ENCODE assay signal across 25 cellular contexts in genomic region chr7:118202056-118202455, GRCh38. TPM values are rescaled to one million over a fixed set of nuclear protein-coding genes. Genes with fewer than 3 reads are reported as not detected.
"Had no signal": no experiment of that assay in that cellular context is flagged by ENCODE, and none has a peak within 500 bp of the region (broad histone marks: within the 10 kb centered on the region; RNA-seq: fewer than 3 reads in every experiment).

No MANE protein-coding gene starts in this region.

- H3K36me3 ChIP-seq: MG63, WERI-Rb-1 had no signal

- H3K27ac Mint-ChIP-seq: activated CD4-positive, alpha-beta T cell treated with anti-CD3 and anti-CD28 coated beads for 36 hours; activated CD8-positive, alpha-beta T cell treated with anti-CD3 and anti-CD28 coated beads for 36 hours; activated naive CD4-positive, alpha-beta T cell treated with anti-CD3 and anti-CD28 coated beads, Interleukin-2, amount 10 ng/mL, durations not matched to agents 7 days and 5 days; activated naive CD8-positive, alpha-beta T cell treated with anti-CD3 and anti-CD28 coated beads for 36 hours; activated T-cell treated with anti-CD3 and anti-CD28 coated beads, Interleukin-2, amount 50 U/mL, for 72 hours; activated T-helper 2 cell treated with anti-CD3 and anti-CD28 coated beads, Interferon-gamma antibody, Interleukin-2, Interleukin-4, amounts not matched to agents 10 μg/mL and 5 μg/mL and 100 μg/mL, durations not matched to agents 14 hours and 24 hours and 36 hours had no signal

- H3K9me3 Mint-ChIP-seq: activated CD8-positive, alpha-beta T cell treated with anti-CD3 and anti-CD28 coated beads for 36 hours; activated naive CD4-positive, alpha-beta T cell treated with anti-CD3 and anti-CD28 coated beads, Interleukin-2, amount 10 ng/mL, durations not matched to agents 7 days and 5 days; activated naive CD8-positive, alpha-beta T cell treated with anti-CD3 and anti-CD28 coated beads for 36 hours; activated T-cell treated with anti-CD3 and anti-CD28 coated beads, Interleukin-2, amount 50 U/mL, for 72 hours; activated T-helper 2 cell treated with anti-CD3 and anti-CD28 coated beads, Interferon-gamma antibody, Interleukin-2, Interleukin-4, amounts not matched to agents 10 μg/mL and 5 μg/mL and 100 μg/mL, durations not matched to agents 14 hours and 24 hours and 36 hours had no signal

- H3K9me3 ChIP-seq: MG63, SK-N-SH had no signal

- H3K4me3 Mint-ChIP-seq: activated CD4-positive, alpha-beta T cell treated with anti-CD3 and anti-CD28 coated beads for 36 hours; activated CD8-positive, alpha-beta T cell treated with anti-CD3 and anti-CD28 coated beads for 36 hours; activated naive CD4-positive, alpha-beta T cell treated with anti-CD3 and anti-CD28 coated beads, Interleukin-2, amount 10 ng/mL, durations not matched to agents 7 days and 5 days; activated naive CD8-positive, alpha-beta T cell treated with anti-CD3 and anti-CD28 coated beads for 36 hours; activated T-cell treated with anti-CD3 and anti-CD28 coated beads, Interleukin-2, amount 50 U/mL, for 72 hours had no signal

- H3K27me3 ChIP-seq: MG63 had no signal

- H3K27ac ChIP-seq: WERI-Rb-1 had no signal

- ATAC-seq: activated CD4-positive, alpha-beta T cell treated with anti-CD3 and anti-CD28 coated beads for 36 hours; activated CD8-positive, alpha-beta T cell treated with anti-CD3 and anti-CD28 coated beads for 36 hours; activated T-cell treated with anti-CD3 and anti-CD28 coated beads, Interleukin-2, amount 50 U/mL, for 72 hours; Panc1; Right ventricle myocardium inferior had no signal

- H3K9ac ChIP-seq: SK-N-SH had no signal

- H3K4me3 ChIP-seq: MG63 had no signal

- DNase-seq: activated CD4-positive, alpha-beta T cell treated with anti-CD3 and anti-CD28 coated beads for 36 hours; activated CD4-positive, alpha-beta T cell treated with anti-CD3 and anti-CD28 coated beads, Interleukin-2, amount 50 U/mL, for 1 hour; activated CD8-positive, alpha-beta memory T cell treated with anti-CD3 and anti-CD28 coated beads, Interleukin-2, amount 50 U/mL, for 4 hours; activated CD8-positive, alpha-beta T cell treated with anti-CD3 and anti-CD28 coated beads for 36 hours; activated gamma-delta T cell treated with Interleukin-2 at 50 U/mL for 16 hours; activated naive CD4-positive, alpha-beta T cell treated with anti-CD3 and anti-CD28 coated beads, Interleukin-2, amount 10 ng/mL, durations not matched to agents 7 days and 5 days; activated naive CD8-positive, alpha-beta T cell treated with anti-CD3 and anti-CD28 coated beads for 36 hours; activated T-cell treated with anti-CD3 and anti-CD28 coated beads, Interleukin-2, amount 50 U/mL, for 72 hours; MG63; MV-4-11; NCI-H1092 treated with DMSO at 0.1 percent for 48 hours; NCI-H1417 treated with DMSO at 0.1 percent for 48 hours; NCI-H1694; NCI-H2029; NCI-H446; NCI-H524; NCI-H748 treated with DMSO at 0.1 percent for 48 hours; RPMI8226; SK-N-SH; T-helper 1 cell; WERI-Rb-1 had no signal

- H3K4me2 ChIP-seq: SK-N-SH had no signal

- H3K4me1 Mint-ChIP-seq: activated CD4-positive, alpha-beta T cell treated with anti-CD3 and anti-CD28 coated beads for 36 hours; activated naive CD4-positive, alpha-beta T cell treated with anti-CD3 and anti-CD28 coated beads, Interleukin-2, amount 10 ng/mL, durations not matched to agents 7 days and 5 days had no signal

- H3K27me3 Mint-ChIP-seq: activated CD4-positive, alpha-beta T cell treated with anti-CD3 and anti-CD28 coated beads for 36 hours; activated CD8-positive, alpha-beta T cell treated with anti-CD3 and anti-CD28 coated beads for 36 hours; activated naive CD4-positive, alpha-beta T cell treated with anti-CD3 and anti-CD28 coated beads, Interleukin-2, amount 10 ng/mL, durations not matched to agents 7 days and 5 days; activated naive CD8-positive, alpha-beta T cell treated with anti-CD3 and anti-CD28 coated beads for 36 hours had no signal

RNA-seq across cellular contexts. Expression of gene ANKRD7, which starts 22.4 kb away (rescaled TPM):
- total RNA-seq: activated T-helper 2 cell treated with anti-CD3 and anti-CD28 coated beads, Interferon-gamma antibody, Interleukin-2, Interleukin-4, amounts not matched to agents 10 μg/mL and 5 μg/mL and 100 μg/mL, durations not matched to agents 14 hours and 24 hours and 36 hours; T-helper 2 cell treated with Interferon-gamma antibody and Interleukin-4, amounts not matched to agents 100 ng/mL and 5 ng/mL, for 36 hours had no signal
